18 cellular contexts compared by ENCODE assay signal in genomic region chr4:22369901-22370562, GRCh38.
"Had no signal": no experiment of that assay in that cellular context is flagged by ENCODE, and none has a peak within 500 bp of the region (broad histone marks: within the 10 kb centered on the region; RNA-seq: fewer than 3 reads in every experiment).

No MANE protein-coding gene starts in this region.

- H3K27ac ChIP-seq: coronary artery, foreskin keratinocyte, heart left ventricle, neutrophil, right atrium auricular region, sigmoid colon, skin epidermis had no signal

- H3K27ac Mint-ChIP-seq: endodermal cell; naive thymus-derived CD4-positive, alpha-beta T cell; type B pancreatic cell had no signal

- H3K36me3 ChIP-seq: heart left ventricle, neutrophil, right atrium auricular region, sigmoid colon had no signal

- ATAC-seq: foreskin keratinocyte; heart left ventricle; naive thymus-derived CD4-positive, alpha-beta T cell had no signal

- H3K36me3 Mint-ChIP-seq: naive thymus-derived CD4-positive, alpha-beta T cell; type B pancreatic cell had no signal

- DNase-seq: effector CD4-positive, alpha-beta T cell; endodermal cell; erythroblast; foreskin keratinocyte; heart left ventricle; hippocampal formation; kidney glomerular epithelial cell; naive thymus-derived CD4-positive, alpha-beta T cell; posterior cingulate gyrus; sigmoid colon; stimulated activated CD4-positive, alpha-beta T cell treated with anti-CD3 and anti-CD28 coated beads, Interleukin-2, amount 100 ng/mL, for 24 hours; stimulated activated CD4-positive, alpha-beta T cell treated with anti-CD3 and anti-CD28 coated beads, Interleukin-4, amount 100 ng/mL, for 4 hours; stimulated activated naive CD4-positive, alpha-beta T cell had no signal

- H3K9me3 Mint-ChIP-seq: type B pancreatic cell had no signal

- H3K27me3 ChIP-seq: foreskin keratinocyte, heart left ventricle, neutrophil, right atrium auricular region, sigmoid colon had no signal

- H3K4me1 Mint-ChIP-seq: endodermal cell had no signal

- H3K9me3 ChIP-seq: heart left ventricle, neutrophil, right atrium auricular region, sigmoid colon had no signal

- H3K4me3 ChIP-seq: coronary artery, heart left ventricle, right atrium auricular region, sigmoid colon, skin epidermis had no signal

- H3K4me3 Mint-ChIP-seq: endodermal cell; naive thymus-derived CD4-positive, alpha-beta T cell; type B pancreatic cell had no signal

- H3K27me3 Mint-ChIP-seq: naive thymus-derived CD4-positive, alpha-beta T cell; type B pancreatic cell had no signal
